ENCODE assay signal across 9 cellular contexts in genomic region chr18:26863122-26863879, GRCh38. TPM values are rescaled to one million over a fixed set of nuclear protein-coding genes. Genes with fewer than 3 reads are reported as not detected.
DNase-seq lines count a peak whose midpoint lies in the region; ATAC-seq and TF ChIP-seq lines count a peak whose summit lies in the region.
"Had no signal": no experiment of that assay in that cellular context is flagged by ENCODE, and none has a peak within 500 bp of the region (broad histone marks: within the 10 kb centered on the region; RNA-seq: fewer than 3 reads in every experiment).

No MANE protein-coding gene starts in this region.

- peaks cover 2% of the 10 kb centered on the region for H3K27me3 ChIP-seq in WERI-Rb-1 (ENCODE audit: insufficient read depth, low read depth, severe bottlenecking)
- H3K27me3 ChIP-seq in smooth muscle cell (ENCODE audit: low read depth): peaks cover 24% of the 10 kb centered on the region

- H3K9me3 ChIP-seq in WERI-Rb-1 (ENCODE audit: severe bottlenecking) (no peaks in the 10 kb centered on the region), smooth muscle cell (replicated peaks; ENCODE audit: low read depth) (no peaks in the 10 kb centered on the region)

- DNase-seq in HT-29 (ENCODE audit: low spot score) (peak; percentile 11), WERI-Rb-1 (peak; percentile 76), smooth muscle cell (lab: John Stamatoyannopoulos, UW; ENCODE audit: unreplicated experiment) (peak; percentile 2), COLO829 (ENCODE audit: low spot score) (no peak), germinal center (ENCODE audit: low spot score) (no peak)
- DNase-seq: activated naive CD8-positive, alpha-beta T cell treated with anti-CD3 and anti-CD28 coated beads, Interleukin-2, amount 10 ng/mL, durations not matched to agents 7 days and 5 days had no signal

- TF ChIP-seq CTCF in WERI-Rb-1 (IDR thresholded peaks at IDR 0.05; ENCODE audit: low read depth, low read length): peak; percentile 11; the same call in 1 of the 2 replicates
- no peak for TF ChIP-seq CTCF in smooth muscle cell (IDR thresholded peaks at IDR 0.05; ENCODE audit: borderline replicate concordance, insufficient read depth, poor library complexity, severe bottlenecking)

- no peaks in the 10 kb centered on the region for H3F3A ChIP-seq in smooth muscle cell (ENCODE audit: low read depth)

- H3K4me1 ChIP-seq in smooth muscle cell (ENCODE audit: low read depth): peaks cover 4% of the 10 kb centered on the region

- ATAC-seq in GM21786 (IDR thresholded peaks at IDR 0.05; ENCODE audit: unreplicated experiment) (no peak), HG03442 (IDR thresholded peaks at IDR 0.05; ENCODE audit: unreplicated experiment) (no peak)

- H3K36me3 ChIP-seq in WERI-Rb-1 (no peaks in the 10 kb centered on the region), smooth muscle cell (ENCODE audit: low read depth) (no peaks in the 10 kb centered on the region)

- peak overlapping the region; percentile 67 for H2AFZ ChIP-seq in smooth muscle cell (ENCODE audit: low read depth)

- no peaks in the 10 kb centered on the region for H3K79me2 ChIP-seq in smooth muscle cell (ENCODE audit: low read depth)

- H3K4me2 ChIP-seq in smooth muscle cell: peak overlapping the region; percentile 89

- no peaks in the 10 kb centered on the region for H4K20me1 ChIP-seq in smooth muscle cell (ENCODE audit: low read depth)

- H3K9ac ChIP-seq in smooth muscle cell (ENCODE audit: low read depth): no peak overlapping the region

- peak overlapping the region; percentile 48 for H3K4me3 ChIP-seq in WERI-Rb-1 (ENCODE audit: low read depth, low read length)
- H3K4me3 ChIP-seq in iPS-11a (ENCODE audit: low read depth, low read length): peak overlapping the region; percentile 48
- peak overlapping the region; percentile 46 for H3K4me3 ChIP-seq in smooth muscle cell

- H3K27ac ChIP-seq in WERI-Rb-1 (no peak overlapping the region), smooth muscle cell (ENCODE audit: low read depth) (no peak overlapping the region)

- WGBS in smooth muscle cell (ENCODE audit: low lambda C conversion rate): 7% methylated on average over 38 of the region's 40 CpGs

RNA-seq across cellular contexts. Expression of gene AQP4, which starts 2.2 kb away (rescaled TPM):
- total RNA-seq in HT-29 (2014; rRNA removed; shearing (Covaris generic)): not detected in 2 replicates
- total RNA-seq in smooth muscle cell: not detected in 2 replicates
- not detected in 2 replicates for polyA plus RNA-seq in smooth muscle cell
- total RNA-seq: activated naive CD8-positive, alpha-beta T cell treated with anti-CD3 and anti-CD28 coated beads, Interleukin-2, amount 10 ng/mL, durations not matched to agents 7 days and 5 days had no signal

Comparison
In these comparisons a context has a peak if more than half of its experiments do, and no peak if none do; other contexts are left out.
1. DNase-seq: peak in HT-29 (single experiment), WERI-Rb-1 (single experiment) and smooth muscle cell (single experiment); none in COLO829 (single experiment) and germinal center (single experiment).
2. Peak in every context shown above with its lines, with median percentiles within 50 percentile points of each other: H3K4me3 ChIP-seq.